ENCODE assay signal across 8 cellular contexts in genomic region chr15:74901612-74902063, GRCh38. TPM values are rescaled to one million over a fixed set of nuclear protein-coding genes. Genes with fewer than 3 reads are reported as not detected.
DNase-seq lines count a peak whose midpoint lies in the region; ATAC-seq and TF ChIP-seq lines count a peak whose summit lies in the region.

No MANE protein-coding gene starts in this region.

- TF ChIP-seq CTCF in epithelial cell of proximal tubule (conservative IDR thresholded peaks at IDR 0.05; ENCODE audit: low read depth, low read length) (peak; percentile 85), nephron (IDR thresholded peaks at IDR 0.05; ENCODE audit: unreplicated experiment in 3 of 3) (peak; percentile 87 to 93 (median 91))

- H3K4me1 Mint-ChIP-seq in nephron: peaks cover 23% of the 10 kb centered on the region

- H3K4me3 ChIP-seq in epithelial cell of proximal tubule (ENCODE audit: low read depth, low read length): no peak overlapping the region

- H3K9me3 Mint-ChIP-seq in nephron: no peaks in the 10 kb centered on the region

- H3K27ac ChIP-seq in temporal lobe (ENCODE audit: low read depth, low read length): peak overlapping the region; percentile 3

- DNase-seq in AG08395 (ENCODE audit: low spot score): peak; percentile 85
- peak; percentile 75 for DNase-seq in NOMO-1 treated with DMSO at 0.1 percent for 48 hours (lab: John Stamatoyannopoulos, UW; ENCODE audit: unreplicated experiment)
- DNase-seq in activated CD8-positive, alpha-beta memory T cell treated with anti-CD3 and anti-CD28 coated beads for 24 hours: peak; percentile 81
- no peak for DNase-seq in epithelial cell of proximal tubule (ENCODE audit: low read depth)

- ATAC-seq in GM18505 (IDR thresholded peaks at IDR 0.05; ENCODE audit: unreplicated experiment) (no peak), GM18517 (IDR thresholded peaks at IDR 0.05; ENCODE audit: unreplicated experiment) (no peak)

- H3K4me3 Mint-ChIP-seq in nephron: peak overlapping the region in 2 of 3 experiments; percentile 43 to 49

- peak; percentile 9 for TF ChIP-seq POLR2A in GM18505 (IDR thresholded peaks at IDR 0.05; ENCODE audit: borderline replicate concordance, extremely low read depth, insufficient read depth, insufficient read length)

- peaks cover 3% of the 10 kb centered on the region for H3K27me3 Mint-ChIP-seq in nephron (ENCODE audit: low read depth)

- H3K36me3 Mint-ChIP-seq in nephron (ENCODE audit: low read depth): peaks cover 48% of the 10 kb centered on the region

- no peak overlapping the region for H3K27ac Mint-ChIP-seq in nephron

RNA-seq across cellular contexts. Expression of gene FAM219B, which starts 5.0 kb away (rescaled TPM):
- total RNA-seq in epithelial cell of proximal tubule (21.5 and 36.3 TPM in 2 replicates), temporal lobe (41.3 TPM)

RNA-seq across cellular contexts. Expression of gene MPI, which starts 11.8 kb away (rescaled TPM):
- total RNA-seq in epithelial cell of proximal tubule: 64.2 and 66.1 TPM in 2 replicates
- total RNA-seq in temporal lobe: 27.5 TPM

RNA-seq across cellular contexts. Expression of gene SCAMP2, which starts 28.5 kb away (rescaled TPM):
- total RNA-seq in epithelial cell of proximal tubule: 39.3 and 58.9 TPM in 2 replicates
- 4.4 TPM for total RNA-seq in temporal lobe

RNA-seq across cellular contexts. Expression of gene COX5A, which starts 36.2 kb away (rescaled TPM):
- 123 and 219 TPM in 2 replicates for total RNA-seq in epithelial cell of proximal tubule
- 46.7 TPM for total RNA-seq in temporal lobe

RNA-seq across cellular contexts. Expression of gene RPP25, which starts 54.9 kb away (rescaled TPM):
- total RNA-seq in epithelial cell of proximal tubule (6.1 and 9.0 TPM in 2 replicates), temporal lobe (4.2 TPM)
